ENCODE assay signal across 1 cellular context in genomic region chr17:36074365-36074764, GRCh38.
TF ChIP-seq lines count a peak whose summit lies in the region.

No MANE protein-coding gene starts in this region.

TF ChIP-seq in SK-N-SH, 30 proteins besides CTCF, POLR2A, EP300 and RAD21:
- TF ChIP-seq IRF3 (IDR thresholded peaks at IDR 0.05; ENCODE audit: low read depth, low read length) (no peak), SMC3 (IDR thresholded peaks at IDR 0.05; ENCODE audit: low read depth, low read length) (no peak), JUND (IDR thresholded peaks at IDR 0.05) (no peak), YY1 (IDR thresholded peaks at IDR 0.05; ENCODE audit: low read depth) (no peak), GATA2 (CRISPR knock-in tag; IDR thresholded peaks at IDR 0.05) (no peak), MXI1 (IDR thresholded peaks at IDR 0.05; ENCODE audit: low read depth, low read length) (no peak), FOSL2 (IDR thresholded peaks at IDR 0.05; ENCODE audit: borderline replicate concordance, low read depth) (no peak), TEAD4 (IDR thresholded peaks at IDR 0.05; ENCODE audit: borderline replicate concordance, insufficient read depth) (no peak), PBX3 (IDR thresholded peaks at IDR 0.05) (no peak), TAF1 (IDR thresholded peaks at IDR 0.05; ENCODE audit: borderline replicate concordance, low read depth, low read length) (no peak)
